Comparison of ENCODE assay signal across 13 cellular contexts in genomic region chr14:68644101-68644500, GRCh38.
DNase-seq lines count a peak whose midpoint lies in the region; ATAC-seq and TF ChIP-seq lines count a peak whose summit lies in the region.
"Had no signal": no experiment of that assay in that cellular context is flagged by ENCODE, and none has a peak within 500 bp of the region (broad histone marks: within the 10 kb centered on the region; RNA-seq: fewer than 3 reads in every experiment).

No MANE protein-coding gene starts in this region.

- H3K9me3 ChIP-seq in right atrium auricular region (peaks cover 0 to 8% of the 10 kb centered on the region in 2 donors), right cardiac atrium (ENCODE audit: control insufficient read depth, low read length) (no peaks in the 10 kb centered on the region)

- H3K27ac ChIP-seq in right atrium auricular region = no peak overlapping the region
- H3K27ac ChIP-seq in right cardiac atrium (ENCODE audit: low read length) = no peak overlapping the region
- H3K27ac ChIP-seq: HL-60 had no signal

- H3K9me3 Mint-ChIP-seq in stimulated activated effector memory CD8-positive, alpha-beta T cell treated with anti-CD3 and anti-CD28 coated beads, Interleukin-12 subunit alpha, Interleukin-12 subunit beta, amount 100 ng/mL, for 72 hours = peaks cover 7% of the 10 kb centered on the region

- intact Hi-C loops in right cardiac atrium (cut with DNase I) = no loop called here

- H3K27ac Mint-ChIP-seq in stimulated activated effector memory CD8-positive, alpha-beta T cell treated with anti-CD3 and anti-CD28 coated beads, Interleukin-12 subunit alpha, Interleukin-12 subunit beta, amount 100 ng/mL, for 72 hours = peak overlapping the region; percentile 21

- DNase-seq in right atrium auricular region (ENCODE audit: low spot score) (peak; percentile 32), right cardiac atrium (no peak), left lobe of liver (ENCODE audit: low spot score) (peak; percentile 32), NCI-H2227 (lab: John Stamatoyannopoulos, UW; ENCODE audit: unreplicated experiment) (no peak)
- no peak for DNase-seq in stimulated activated effector memory CD8-positive, alpha-beta T cell treated with anti-CD3 and anti-CD28 coated beads, Interleukin-12 subunit alpha, Interleukin-12 subunit beta, amount 100 ng/mL, for 72 hours (ENCODE audit: low spot score in 2 of 2)
- DNase-seq: C1 segment of cervical spinal cord, DMS79 treated with DMSO at 0.1 percent for 48 hours, HCEC 1CT, NCI-H187 treated with DMSO at 0.1 percent for 48 hours, NCI-H774 had no signal

- no peak for ATAC-seq in right cardiac atrium
- ATAC-seq in left lobe of liver = no peak
- ATAC-seq in stimulated activated effector memory CD8-positive, alpha-beta T cell treated with anti-CD3 and anti-CD28 coated beads, Interleukin-12 subunit alpha, Interleukin-12 subunit beta, amount 100 ng/mL, for 72 hours = no peak
- no peak for ATAC-seq in HG02642 (IDR thresholded peaks at IDR 0.05; ENCODE audit: poor library complexity, unreplicated experiment)
- ATAC-seq in GM18873 (IDR thresholded peaks at IDR 0.05; ENCODE audit: low FRiP score, unreplicated experiment) = no peak

- peaks cover 6% of the 10 kb centered on the region for H3K4me1 Mint-ChIP-seq in stimulated activated effector memory CD8-positive, alpha-beta T cell treated with anti-CD3 and anti-CD28 coated beads, Interleukin-12 subunit alpha, Interleukin-12 subunit beta, amount 100 ng/mL, for 72 hours

- no peak overlapping the region for H3K4me3 Mint-ChIP-seq in stimulated activated effector memory CD8-positive, alpha-beta T cell treated with anti-CD3 and anti-CD28 coated beads, Interleukin-12 subunit alpha, Interleukin-12 subunit beta, amount 100 ng/mL, for 72 hours

- H3K4me1 ChIP-seq in right atrium auricular region (peaks cover 0 to 26% of the 10 kb centered on the region in 2 donors), right cardiac atrium (ENCODE audit: control insufficient read depth, insufficient read depth, low read length) (peaks cover 7% of the 10 kb centered on the region)

- H3K27me3 ChIP-seq in right atrium auricular region = no peaks in the 10 kb centered on the region
- no peaks in the 10 kb centered on the region for H3K27me3 ChIP-seq in right cardiac atrium (ENCODE audit: control insufficient read depth, insufficient read depth)

- WGBS in right cardiac atrium = 97% methylated on average over 1 of the region's 1 CpG

- H3K36me3 Mint-ChIP-seq in stimulated activated effector memory CD8-positive, alpha-beta T cell treated with anti-CD3 and anti-CD28 coated beads, Interleukin-12 subunit alpha, Interleukin-12 subunit beta, amount 100 ng/mL, for 72 hours = no peaks in the 10 kb centered on the region

- TF ChIP-seq CTCF in right atrium auricular region (IDR thresholded peaks at IDR 0.05) = no peak

- no peak overlapping the region for H3K4me3 ChIP-seq in right atrium auricular region
- no peak overlapping the region for H3K4me3 ChIP-seq in right cardiac atrium (ENCODE audit: low read length)

- no peaks in the 10 kb centered on the region for H3K36me3 ChIP-seq in right atrium auricular region

Comparison
In these comparisons a context has a peak if more than half of its experiments do, and no peak if none do; other contexts are left out.
1. DNase-seq: peak in right atrium auricular region (single experiment) and left lobe of liver (single experiment); none in right cardiac atrium (0 of 3), stimulated activated effector memory CD8-positive, alpha-beta T cell treated with anti-CD3 and anti-CD28 coated beads, Interleukin-12 subunit alpha, Interleukin-12 subunit beta, amount 100 ng/mL, for 72 hours (0 of 2) and NCI-H2227 (single experiment).